Comparison of ENCODE assay signal across 3 cellular contexts in genomic region chr2:48952071-48952604, GRCh38.
TF ChIP-seq lines count a peak whose summit lies in the region.

No MANE protein-coding gene starts in this region.

TF ChIP-seq in A549, 52 proteins besides CTCF, POLR2A, EP300 and RAD21:
- no peak for TF ChIP-seq RFX5 (IDR thresholded peaks at IDR 0.05)
- no peak for TF ChIP-seq MAFK (IDR thresholded peaks at IDR 0.05; ENCODE audit: partially characterized antibody)
- peak; percentile 58 for TF ChIP-seq USF2 (IDR thresholded peaks at IDR 0.05)

TF ChIP-seq in GM23338, 12 proteins besides CTCF, POLR2A, EP300 and RAD21:
- TF ChIP-seq, protein P1, sequence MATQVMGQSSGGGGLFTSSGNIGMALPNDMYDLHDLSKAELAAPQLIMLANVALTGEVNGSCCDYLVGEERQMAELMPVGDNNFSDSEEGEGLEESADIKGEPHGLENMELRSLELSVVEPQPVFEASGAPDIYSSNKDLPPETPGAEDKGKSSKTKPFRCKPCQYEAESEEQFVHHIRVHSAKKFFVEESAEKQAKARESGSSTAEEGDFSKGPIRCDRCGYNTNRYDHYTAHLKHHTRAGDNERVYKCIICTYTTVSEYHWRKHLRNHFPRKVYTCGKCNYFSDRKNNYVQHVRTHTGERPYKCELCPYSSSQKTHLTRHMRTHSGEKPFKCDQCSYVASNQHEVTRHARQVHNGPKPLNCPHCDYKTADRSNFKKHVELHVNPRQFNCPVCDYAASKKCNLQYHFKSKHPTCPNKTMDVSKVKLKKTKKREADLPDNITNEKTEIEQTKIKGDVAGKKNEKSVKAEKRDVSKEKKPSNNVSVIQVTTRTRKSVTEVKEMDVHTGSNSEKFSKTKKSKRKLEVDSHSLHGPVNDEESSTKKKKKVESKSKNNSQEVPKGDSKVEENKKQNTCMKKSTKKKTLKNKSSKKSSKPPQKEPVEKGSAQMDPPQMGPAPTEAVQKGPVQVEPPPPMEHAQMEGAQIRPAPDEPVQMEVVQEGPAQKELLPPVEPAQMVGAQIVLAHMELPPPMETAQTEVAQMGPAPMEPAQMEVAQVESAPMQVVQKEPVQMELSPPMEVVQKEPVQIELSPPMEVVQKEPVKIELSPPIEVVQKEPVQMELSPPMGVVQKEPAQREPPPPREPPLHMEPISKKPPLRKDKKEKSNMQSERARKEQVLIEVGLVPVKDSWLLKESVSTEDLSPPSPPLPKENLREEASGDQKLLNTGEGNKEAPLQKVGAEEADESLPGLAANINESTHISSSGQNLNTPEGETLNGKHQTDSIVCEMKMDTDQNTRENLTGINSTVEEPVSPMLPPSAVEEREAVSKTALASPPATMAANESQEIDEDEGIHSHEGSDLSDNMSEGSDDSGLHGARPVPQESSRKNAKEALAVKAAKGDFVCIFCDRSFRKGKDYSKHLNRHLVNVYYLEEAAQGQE (IDR thresholded peaks at IDR 0.05; ENCODE audit: unreplicated experiment) = no peak
- TF ChIP-seq ZNF331 (CRISPR knock-in tag; IDR thresholded peaks at IDR 0.05; ENCODE audit: low read depth) (no peak), STAT1 (IDR thresholded peaks at IDR 0.05; ENCODE audit: unreplicated experiment) (no peak), ZNF114 (CRISPR knock-in tag; IDR thresholded peaks at IDR 0.05) (no peak), JUNB (IDR thresholded peaks at IDR 0.05; ENCODE audit: unreplicated experiment) (no peak), EZH2 (IDR thresholded peaks at IDR 0.05; ENCODE audit: low read depth, unreplicated experiment) (no peak), ZNF462 (CRISPR knock-in tag; IDR thresholded peaks at IDR 0.05) (no peak), EZH2phosphoT487 (IDR thresholded peaks at IDR 0.05; ENCODE audit: unreplicated experiment) (no peak), POLR2AphosphoS5 (IDR thresholded peaks at IDR 0.05; ENCODE audit: low read depth) (no peak)

TF ChIP-seq in GM12878, 131 proteins besides CTCF, POLR2A, EP300 and RAD21:
- TF ChIP-seq ZBED1 (IDR thresholded peaks at IDR 0.05; ENCODE audit: borderline replicate concordance) (no peak), RAD51 (IDR thresholded peaks at IDR 0.05) (peak; percentile 62; the same call in 1 of the 2 replicates), SMC3 (IDR thresholded peaks at IDR 0.05; ENCODE audit: borderline replicate concordance, low read length) (no peak), EZH2 (IDR thresholded peaks at IDR 0.05; ENCODE audit: borderline replicate concordance, control insufficient read depth, low read depth, low read length) (no peak), SREBF1 (IDR thresholded peaks at IDR 0.05; ENCODE audit: low read length) (no peak), BHLHE40 (IDR thresholded peaks at IDR 0.05; ENCODE audit: borderline replicate concordance in 1 of 2, low read depth in 2 of 2, low read length in 1 of 2) (peak in 1 of 2 experiments; percentile 8; a peak in 1 of 4 replicates), CREB1 (IDR thresholded peaks at IDR 0.05; ENCODE audit: low read depth) (no peak), RB1 (IDR thresholded peaks at IDR 0.05; ENCODE audit: borderline replicate concordance) (no peak)
